8 cellular contexts compared by ENCODE assay signal in genomic region chr12:90253674-90254181, GRCh38.
DNase-seq lines count a peak whose midpoint lies in the region; ATAC-seq and TF ChIP-seq lines count a peak whose summit lies in the region.

No MANE protein-coding gene starts in this region.

- ATAC-seq in GM18519 (IDR thresholded peaks at IDR 0.05; ENCODE audit: low FRiP score, unreplicated experiment) (peak; percentile 97), HG02943 (IDR thresholded peaks at IDR 0.05; ENCODE audit: low read depth, unreplicated experiment) (peak; percentile 100), omental fat pad (ENCODE audit: low FRiP score) (peak; percentile 50)
- ATAC-seq in activated CD8-positive, alpha-beta T cell treated with anti-CD3 and anti-CD28 coated beads for 36 hours, result peak; percentile 83

- H3K36me3 ChIP-seq in BE2C (no peaks in the 10 kb centered on the region), esophagus muscularis mucosa (no peaks in the 10 kb centered on the region)

- CTCF ChIA-PET in activated CD8-positive, alpha-beta T cell treated with anti-CD3 and anti-CD28 coated beads for 36 hours (lab: Charles Lee), result no interaction called here

- H3K27me3 Mint-ChIP-seq in activated CD8-positive, alpha-beta T cell treated with anti-CD3 and anti-CD28 coated beads for 36 hours, result no peaks in the 10 kb centered on the region

- no peaks in the 10 kb centered on the region for H3K27me3 ChIP-seq in BE2C
- H3K27me3 ChIP-seq in esophagus muscularis mucosa, result no peaks in the 10 kb centered on the region

- TF ChIP-seq POLR2A in esophagus muscularis mucosa (IDR thresholded peaks at IDR 0.05; ENCODE audit: low read depth), result no peak

- no peaks in the 10 kb centered on the region for H3K36me3 Mint-ChIP-seq in activated CD8-positive, alpha-beta T cell treated with anti-CD3 and anti-CD28 coated beads for 36 hours (ENCODE audit: low read depth)

- no peaks in the 10 kb centered on the region for H3K9me3 Mint-ChIP-seq in activated CD8-positive, alpha-beta T cell treated with anti-CD3 and anti-CD28 coated beads for 36 hours

- peaks cover 6% of the 10 kb centered on the region for H3K4me1 Mint-ChIP-seq in activated CD8-positive, alpha-beta T cell treated with anti-CD3 and anti-CD28 coated beads for 36 hours (ENCODE audit: low read depth)

- H3K4me3 ChIP-seq in BE2C (ENCODE audit: low read depth, low read length) (no peak overlapping the region), esophagus muscularis mucosa (no peak overlapping the region)

- POLR2A ChIA-PET in activated CD8-positive, alpha-beta T cell treated with anti-CD3 and anti-CD28 coated beads for 36 hours (lab: Charles Lee), result no interaction called here

- no peak overlapping the region for H3K27ac Mint-ChIP-seq in activated CD8-positive, alpha-beta T cell treated with anti-CD3 and anti-CD28 coated beads for 36 hours

- H3K27ac ChIP-seq in esophagus muscularis mucosa (replicated peaks in 1 of 4), result peak overlapping the region in 2 of 4 donors; percentile 23 to 29

- no peak overlapping the region for H3K4me3 Mint-ChIP-seq in activated CD8-positive, alpha-beta T cell treated with anti-CD3 and anti-CD28 coated beads for 36 hours

- peak; percentile 56 for TF ChIP-seq CTCF in BE2C (IDR thresholded peaks at IDR 0.05; ENCODE audit: low read depth, low read length)
- TF ChIP-seq CTCF in activated CD8-positive, alpha-beta T cell treated with anti-CD3 and anti-CD28 coated beads for 36 hours (IDR thresholded peaks at IDR 0.05), result peak; percentile 15
- TF ChIP-seq CTCF in esophagus muscularis mucosa (IDR thresholded peaks at IDR 0.05), result no peak
- no peak for TF ChIP-seq CTCF in omental fat pad (IDR thresholded peaks at IDR 0.05)

- 35% methylated on average over 5 of the region's 8 CpGs for WGBS in esophagus muscularis mucosa

- intact Hi-C loops in activated CD8-positive, alpha-beta T cell treated with anti-CD3 and anti-CD28 coated beads for 36 hours (cut with micrococcal nuclease), result no loop called here
- intact Hi-C loops in esophagus muscularis mucosa (cut with DNase I), result no loop called here

- DNase-seq in BE2C (peak; percentile 80), NCI-H446 (lab: John Stamatoyannopoulos, UW) (peak; percentile 69 to 94), esophagus muscularis mucosa (ENCODE audit: extremely low spot score) (peak; percentile 92), omental fat pad (ENCODE audit: low spot score) (no peak), HUDEP-2 (lab: John Stamatoyannopoulos, UW; ENCODE audit: unreplicated experiment in 76 of 76) (no peak)
- DNase-seq in activated CD8-positive, alpha-beta T cell treated with anti-CD3 and anti-CD28 coated beads for 36 hours, result peak; percentile 60

- peaks cover 8% of the 10 kb centered on the region for H3K4me1 ChIP-seq in BE2C
- H3K4me1 ChIP-seq in esophagus muscularis mucosa, result peaks cover 0 to 9% (median 6%) of the 10 kb centered on the region in 4 donors

- TF ChIP-seq EP300 in esophagus muscularis mucosa (IDR thresholded peaks at IDR 0.05), result no peak

- H3K9me3 ChIP-seq in BE2C (no peaks in the 10 kb centered on the region), esophagus muscularis mucosa (no peaks in the 10 kb centered on the region)

Comparison
In these comparisons a context has a peak if more than half of its experiments do, and no peak if none do; other contexts are left out.
1. DNase-seq: peak in BE2C (single experiment), NCI-H446 (2 of 2), activated CD8-positive, alpha-beta T cell treated with anti-CD3 and anti-CD28 coated beads for 36 hours (single experiment) and esophagus muscularis mucosa (single experiment); none in omental fat pad (single experiment) and HUDEP-2 (0 of 76).
2. CTCF ChIP-seq: peak in BE2C (single experiment) and activated CD8-positive, alpha-beta T cell treated with anti-CD3 and anti-CD28 coated beads for 36 hours (single experiment); none in esophagus muscularis mucosa (0 of 3) and omental fat pad (0 of 3).
3. ATAC-seq: peak in every context shown above with its lines; median percentile 100 in HG02943; 97 in GM18519; 83 in activated CD8-positive, alpha-beta T cell treated with anti-CD3 and anti-CD28 coated beads for 36 hours; 50 in omental fat pad.